10 cellular contexts compared by ENCODE assay signal in genomic region chr1:54476231-54477109, GRCh38.
DNase-seq lines count a peak whose midpoint lies in the region; ATAC-seq and TF ChIP-seq lines count a peak whose summit lies in the region.
"Had no signal": no experiment of that assay in that cellular context is flagged by ENCODE, and none has a peak within 500 bp of the region (broad histone marks: within the 10 kb centered on the region; RNA-seq: fewer than 3 reads in every experiment).

No MANE protein-coding gene starts in this region.

- H3K9me3 ChIP-seq in BLaER1 treated with 17β-estradiol and CSF1 and Interleukin-3, amounts not matched to agents 10 nM and 100 nM (replicated peaks in 1 of 11), result no peaks in the 10 kb centered on the region
- H3K9me3 ChIP-seq in H9 (ENCODE audit: control insufficient read depth, low read depth, low read length), result no peaks in the 10 kb centered on the region
- H3K9me3 ChIP-seq: suprapubic skin had no signal

- no peak overlapping the region for H2BK20ac ChIP-seq in H9 (ENCODE audit: low read depth, low read length, poor library complexity, severe bottlenecking)

- H3K27me3 Mint-ChIP-seq in H9 (ENCODE audit: low read depth), result peaks cover 55% of the 10 kb centered on the region
- H3K27me3 Mint-ChIP-seq in activated naive CD8-positive, alpha-beta T cell treated with anti-CD3 and anti-CD28 coated beads for 36 hours, result peaks cover 5% of the 10 kb centered on the region
- H3K27me3 Mint-ChIP-seq in naive thymus-derived CD8-positive, alpha-beta T cell, result peaks cover 0 to 6% (median 0%) of the 10 kb centered on the region in 5 donors

- peak overlapping the region in 1 of 2 experiments; percentile 52; a peak in 3 of 5 replicates for H3K4me3 Mint-ChIP-seq in H9
- H3K4me3 Mint-ChIP-seq in activated naive CD8-positive, alpha-beta T cell treated with anti-CD3 and anti-CD28 coated beads for 36 hours, result peak overlapping the region; percentile 37
- peak overlapping the region; percentile 40 to 88 (median 77) for H3K4me3 Mint-ChIP-seq in naive thymus-derived CD8-positive, alpha-beta T cell

- H3K14ac ChIP-seq in H9 (ENCODE audit: insufficient read depth, low read length), result peak overlapping the region; percentile 53; the same call in 1 of the 2 replicates

- H3K79me1 ChIP-seq in H9 (ENCODE audit: insufficient read depth, low read depth, low read length, poor library complexity, severe bottlenecking), result no peaks in the 10 kb centered on the region

- no peak overlapping the region for H2BK5ac ChIP-seq in H9 (ENCODE audit: insufficient read length, low read length)

- H3K56ac ChIP-seq in H9 (ENCODE audit: insufficient read length, low read depth, low read length), result no peak overlapping the region

- no peak overlapping the region for H2AK5ac ChIP-seq in H9 (ENCODE audit: insufficient read length, low read length)

- H2BK15ac ChIP-seq in H9 (ENCODE audit: low read depth, low read length), result no peak overlapping the region

- no peak overlapping the region for H3K23ac ChIP-seq in H9 (ENCODE audit: insufficient read length, low read depth, low read length)

- no peaks in the 10 kb centered on the region for H3K36me3 ChIP-seq in BLaER1 treated with 17β-estradiol and CSF1 and Interleukin-3, amounts not matched to agents 10 nM and 100 nM
- H3K36me3 ChIP-seq: suprapubic skin had no signal

- H3K27ac Mint-ChIP-seq in H9, result peak overlapping the region in 2 of 3 experiments; percentile 30 to 99; a peak in 3 of 7 replicates
- H3K27ac Mint-ChIP-seq in activated naive CD8-positive, alpha-beta T cell treated with anti-CD3 and anti-CD28 coated beads for 36 hours, result peak overlapping the region; percentile 23
- H3K27ac Mint-ChIP-seq in naive thymus-derived CD8-positive, alpha-beta T cell, result peak overlapping the region; percentile 86 to 97 (median 95)

- H3K4me1 Mint-ChIP-seq in H9, result peaks cover 62 to 76% of the 10 kb centered on the region in 2 experiments
- peaks cover 52% of the 10 kb centered on the region for H3K4me1 Mint-ChIP-seq in activated naive CD8-positive, alpha-beta T cell treated with anti-CD3 and anti-CD28 coated beads for 36 hours
- peaks cover 37 to 78% (median 71%) of the 10 kb centered on the region in 4 donors for H3K4me1 Mint-ChIP-seq in naive thymus-derived CD8-positive, alpha-beta T cell

- no peak for ATAC-seq in naive thymus-derived CD8-positive, alpha-beta T cell
- ATAC-seq in GM18505 (IDR thresholded peaks at IDR 0.05; ENCODE audit: unreplicated experiment) (no peak), GM18502 (IDR thresholded peaks at IDR 0.05; ENCODE audit: poor library complexity, unreplicated experiment) (no peak)
- no peak for ATAC-seq in activated CD4-positive, CD25-positive, alpha-beta regulatory T cell treated with anti-CD3 and anti-CD28 coated beads, Interleukin-2, amount 50 U/mL, for 24 hours

- H4K20me1 ChIP-seq in BLaER1 treated with 17β-estradiol and CSF1 and Interleukin-3, amounts not matched to agents 10 nM and 100 nM, result no peaks in the 10 kb centered on the region
- H4K20me1 ChIP-seq in H9 (ENCODE audit: control insufficient read depth, insufficient read depth, insufficient read length), result no peaks in the 10 kb centered on the region

- peak overlapping the region; percentile 50 for H3K18ac ChIP-seq in H9 (ENCODE audit: insufficient read length, low read depth, low read length)

- no peak for DNase-seq in H9
- no peak for DNase-seq in activated naive CD8-positive, alpha-beta T cell treated with anti-CD3 and anti-CD28 coated beads for 36 hours
- no peak for DNase-seq in naive thymus-derived CD8-positive, alpha-beta T cell
- DNase-seq in head of caudate nucleus, result no peak
- DNase-seq: stimulated activated CD4-positive, alpha-beta T cell treated with anti-CD3 and anti-CD28 coated beads, Interleukin-2, amount 100 ng/mL, for 48 hours had no signal

- peak overlapping the region in 6 of 11 experiments; percentile 38 to 70 (median 65); a peak in 9 of 22 replicates for H3K9ac ChIP-seq in BLaER1 treated with 17β-estradiol and CSF1 and Interleukin-3, amounts not matched to agents 10 nM and 100 nM
- H3K9ac ChIP-seq in H9 (ENCODE audit: extremely low read depth, insufficient read length, low read length), result no peak overlapping the region

- H3K79me2 ChIP-seq in H9 (ENCODE audit: insufficient read depth, low read length), result no peaks in the 10 kb centered on the region

- no CpG with 5 or more reads among the region's 9 CpGs for WGBS in H9 (ENCODE audit: extremely low coverage, insufficient read length, low lambda C conversion rate)

- no peak overlapping the region for H3T11ph ChIP-seq in H9 (ENCODE audit: low read length)

- no peak for TF ChIP-seq POLR2A in GM18505 (IDR thresholded peaks at IDR 0.05; ENCODE audit: borderline replicate concordance, extremely low read depth, insufficient read depth, insufficient read length)

- H2BK12ac ChIP-seq in H9 (ENCODE audit: insufficient read length, low read depth, low read length), result no peak overlapping the region

- intact Hi-C loops in head of caudate nucleus (cut with DNase I), result no loop called here

- no peak overlapping the region for H4K91ac ChIP-seq in H9 (ENCODE audit: insufficient read length, low read depth, low read length)

- no peaks in the 10 kb centered on the region for H3K36me3 Mint-ChIP-seq in H9 (ENCODE audit: insufficient read depth in 1 of 3, low read depth in 3 of 3)
- no peaks in the 10 kb centered on the region for H3K36me3 Mint-ChIP-seq in activated naive CD8-positive, alpha-beta T cell treated with anti-CD3 and anti-CD28 coated beads for 36 hours
- H3K36me3 Mint-ChIP-seq in naive thymus-derived CD8-positive, alpha-beta T cell, result no peaks in the 10 kb centered on the region

- POLR2A ChIA-PET in naive thymus-derived CD8-positive, alpha-beta T cell (lab: Charles Lee), result interaction anchor here (0.6 to 2.9 kb wide), 11 partner anchors 9 to 171 kb away, joined by 3 to 21 read pairs (median 3); partner anchors contain the start of gene SSBP3

- H2AFZ ChIP-seq in H9 (ENCODE audit: low read length), result no peak overlapping the region

- no peak overlapping the region for H2BK120ac ChIP-seq in H9 (ENCODE audit: low read depth, low read length, poor library complexity, severe bottlenecking)

- peaks cover 0 to 21% (median 0%) of the 10 kb centered on the region in 11 experiments; a peak in 7 of 22 replicates for H3K27me3 ChIP-seq in BLaER1 treated with 17β-estradiol and CSF1 and Interleukin-3, amounts not matched to agents 10 nM and 100 nM
- H3K27me3 ChIP-seq in H9 (ENCODE audit: insufficient read depth, low read length), result peaks cover 3% of the 10 kb centered on the region; the same call in 1 of the 2 replicates

- peak overlapping the region; percentile 84 to 96 (median 92) for H3K4me2 ChIP-seq in BLaER1 treated with 17β-estradiol and CSF1 and Interleukin-3, amounts not matched to agents 10 nM and 100 nM
- H3K4me2 ChIP-seq in H9 (ENCODE audit: insufficient read depth, insufficient read length, low read length), result peak overlapping the region; percentile 37

- H4K8ac ChIP-seq in H9 (replicated peaks; ENCODE audit: insufficient read length, low read depth, low read length), result no peak overlapping the region

- H3K23me2 ChIP-seq in H9 (ENCODE audit: insufficient read length, low read depth, low read length, poor library complexity, severe bottlenecking), result peaks cover 12% of the 10 kb centered on the region

- H4K5ac ChIP-seq in H9 (ENCODE audit: insufficient read length, low read depth, low read length), result no peak overlapping the region

- no peak overlapping the region for H3K4me3 ChIP-seq in BLaER1 treated with 17β-estradiol and CSF1 and Interleukin-3, amounts not matched to agents 10 nM and 100 nM
- H3K4me3 ChIP-seq: suprapubic skin had no signal

- no peaks in the 10 kb centered on the region; a peak in 1 of 5 replicates for H3K9me3 Mint-ChIP-seq in H9
- H3K9me3 Mint-ChIP-seq in activated naive CD8-positive, alpha-beta T cell treated with anti-CD3 and anti-CD28 coated beads for 36 hours, result no peaks in the 10 kb centered on the region
- H3K9me3 Mint-ChIP-seq in naive thymus-derived CD8-positive, alpha-beta T cell, result no peaks in the 10 kb centered on the region

- peak overlapping the region in 5 of 11 experiments; percentile 17 to 72 (median 70); a peak in 9 of 22 replicates for H3K27ac ChIP-seq in BLaER1 treated with 17β-estradiol and CSF1 and Interleukin-3, amounts not matched to agents 10 nM and 100 nM
- H3K27ac ChIP-seq in H9 (ENCODE audit: insufficient read length, low read depth, low read length), result no peak overlapping the region
- H3K27ac ChIP-seq: suprapubic skin had no signal

- no peak for TF ChIP-seq CTCF in H9 (conservative IDR thresholded peaks at IDR 0.05)

- H3K4ac ChIP-seq in H9 (ENCODE audit: low read depth, low read length), result no peak overlapping the region

- H3K4me1 ChIP-seq in BLaER1 treated with 17β-estradiol and CSF1 and Interleukin-3, amounts not matched to agents 10 nM and 100 nM, result peaks cover 54 to 99% (median 81%) of the 10 kb centered on the region in 10 experiments
- peaks cover 19% of the 10 kb centered on the region for H3K4me1 ChIP-seq in H9 (ENCODE audit: insufficient read depth, low read length)

Comparison
In these comparisons a context has a peak if more than half of its experiments do, and no peak if none do; other contexts are left out.
1. H3K27ac Mint-ChIP-seq: peak in every context shown above with its lines; median percentile 95 in naive thymus-derived CD8-positive, alpha-beta T cell; 64 in H9; 23 in activated naive CD8-positive, alpha-beta T cell treated with anti-CD3 and anti-CD28 coated beads for 36 hours.